ENCODE assay signal across 19 cellular contexts in the genomic region with DNA sequence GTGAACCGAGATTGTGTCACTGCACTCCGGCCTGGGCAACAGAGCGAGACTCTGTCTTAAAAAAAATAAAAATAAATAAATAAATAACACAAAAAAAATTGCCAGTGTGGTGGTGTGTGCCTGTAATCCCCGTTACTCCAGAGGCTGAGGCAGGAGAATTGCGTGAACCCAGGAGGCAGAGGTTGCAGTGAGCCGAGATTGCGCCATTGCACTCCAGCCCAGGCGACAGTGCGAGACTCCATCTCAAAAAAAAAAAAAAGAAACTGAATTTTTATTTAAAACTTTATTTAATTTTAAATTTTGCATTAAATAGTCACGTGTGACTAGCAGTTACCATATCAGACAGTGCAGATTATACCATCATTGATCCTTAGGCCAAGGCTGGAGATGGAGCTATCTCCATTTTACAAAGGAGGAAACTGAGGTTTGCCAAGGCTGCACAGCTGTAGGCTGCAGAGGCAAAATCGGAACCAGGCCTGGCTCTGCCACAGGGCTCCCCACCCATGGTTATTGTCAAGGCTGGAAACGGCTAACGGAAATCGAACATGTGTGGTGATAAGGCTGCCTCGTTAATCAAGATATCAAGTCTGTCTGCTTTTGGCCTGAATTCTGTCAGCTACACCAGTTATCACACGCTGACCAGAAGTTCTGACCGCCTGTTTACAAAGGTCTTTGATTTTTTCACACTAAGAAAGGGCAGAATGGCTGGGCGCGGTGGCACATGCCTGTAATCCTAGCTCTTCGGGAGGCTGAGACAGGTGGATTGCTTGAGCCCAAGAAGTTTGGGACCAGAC. TPM values are rescaled to one million over a fixed set of nuclear protein-coding genes. Genes with fewer than 3 reads are reported as not detected.
DNase-seq lines count a peak whose midpoint lies in the region; ATAC-seq and TF ChIP-seq lines count a peak whose summit lies in the region.
"Had no signal": no experiment of that assay in that cellular context is flagged by ENCODE, and none has a peak within 500 bp of the region (broad histone marks: within the 10 kb centered on the region; RNA-seq: fewer than 3 reads in every experiment).

No MANE protein-coding gene starts in this region.

- ATAC-seq in HG03469 (IDR thresholded peaks at IDR 0.05; ENCODE audit: unreplicated experiment) (no peak), GM21717 (IDR thresholded peaks at IDR 0.05; ENCODE audit: unreplicated experiment) (no peak)
- ATAC-seq: T-cell had no signal

- TF ChIP-seq CTCF in right atrium auricular region (IDR thresholded peaks at IDR 0.05): no peak
- no peak for TF ChIP-seq CTCF in coronary artery (IDR thresholded peaks at IDR 0.05)
- no peak for TF ChIP-seq CTCF in osteoblast (IDR thresholded peaks at IDR 0.05; ENCODE audit: extremely low read depth, low read depth, low read length)
- no peak for TF ChIP-seq CTCF in vagina (IDR thresholded peaks at IDR 0.05)
- no peak for TF ChIP-seq CTCF in brain microvascular endothelial cell (IDR thresholded peaks at IDR 0.05; ENCODE audit: low read depth, low read length, missing control alignments)

- in situ Hi-C loops in brain microvascular endothelial cell (cut with HindIII; ENCODE audit: low pct_ligation_motif_present, low sequenced_read_pairs): no loop called here

- DNase-seq in right atrium auricular region (ENCODE audit: low spot score): no peak
- DNase-seq in cardiac septum (ENCODE audit: low spot score): no peak
- DNase-seq in coronary artery (ENCODE audit: low spot score): no peak
- DNase-seq in osteoblast (ENCODE audit: insufficient read length, low spot score, missing footprints): no peak
- DNase-seq in vagina (ENCODE audit: extremely low spot score in 2 of 2): no peak
- no peak for DNase-seq in brain microvascular endothelial cell
- DNase-seq: activated CD4-positive, alpha-beta T cell treated with anti-CD3 and anti-CD28 coated beads, Interleukin-2, amount 50 U/mL, for 48 hours; activated naive CD4-positive, alpha-beta T cell treated with Interleukin-2 at 50 U/mL for 16 hours; amygdala; effector CD4-positive, alpha-beta T cell; glutamatergic neuron; NCI-H2107; NCI-H510A treated with DMSO at 0.1 percent for 48 hours; SHP77; stimulated activated CD4-positive, alpha-beta T cell treated with anti-CD3 and anti-CD28 coated beads, Interleukin-15, amount 100 ng/mL, for 24 hours; T-cell had no signal

- intact Hi-C loops in cardiac septum (cut with DNase I): no loop called here
- intact Hi-C loops in vagina (cut with DNase I): no loop called here

- no peaks in the 10 kb centered on the region for H3K27me3 ChIP-seq in right atrium auricular region
- no peaks in the 10 kb centered on the region for H3K27me3 ChIP-seq in osteoblast (ENCODE audit: insufficient read depth, low read length)
- no peaks in the 10 kb centered on the region for H3K27me3 ChIP-seq in vagina
- H3K27me3 ChIP-seq in brain microvascular endothelial cell (replicated peaks): no peaks in the 10 kb centered on the region
- H3K27me3 ChIP-seq: BLaER1 treated with 17β-estradiol and CSF1 and Interleukin-3, amounts not matched to agents 10 nM and 100 nM had no signal

- no peak for TF ChIP-seq POLR2A in vagina (IDR thresholded peaks at IDR 0.05)

- H4K20me1 ChIP-seq in osteoblast (ENCODE audit: insufficient read depth, low read length): peaks cover 51% of the 10 kb centered on the region

- peak overlapping the region; percentile 91 to 94 for H3K27ac ChIP-seq in right atrium auricular region
- peak overlapping the region; percentile 96 to 100 for H3K27ac ChIP-seq in coronary artery
- H3K27ac ChIP-seq in osteoblast (ENCODE audit: low read depth, low read length): peak overlapping the region; percentile 18
- H3K27ac ChIP-seq in vagina: peak overlapping the region; percentile 45
- no peak overlapping the region for H3K27ac ChIP-seq in brain microvascular endothelial cell
- H3K27ac ChIP-seq: BLaER1 treated with 17β-estradiol and CSF1 and Interleukin-3, amounts not matched to agents 10 nM and 100 nM had no signal

- H3K4me1 ChIP-seq in right atrium auricular region (peaks cover 0 to 98% of the 10 kb centered on the region in 2 donors), osteoblast (ENCODE audit: insufficient read depth, low read length) (peaks cover 53% of the 10 kb centered on the region), vagina (peaks cover 86% of the 10 kb centered on the region)

- no peak overlapping the region for H3K4me2 ChIP-seq in osteoblast (ENCODE audit: insufficient read depth, low read length)

- H3K36me3 ChIP-seq in right atrium auricular region: peaks cover 21% of the 10 kb centered on the region
- peaks cover 30% of the 10 kb centered on the region for H3K36me3 ChIP-seq in osteoblast (ENCODE audit: insufficient read depth, low read length)
- H3K36me3 ChIP-seq in vagina: no peaks in the 10 kb centered on the region
- H3K36me3 ChIP-seq in brain microvascular endothelial cell (replicated peaks): no peaks in the 10 kb centered on the region

- no peaks in the 10 kb centered on the region for H3K9me3 ChIP-seq in right atrium auricular region
- no peaks in the 10 kb centered on the region for H3K9me3 ChIP-seq in osteoblast (ENCODE audit: low read depth, low read length)
- no peaks in the 10 kb centered on the region for H3K9me3 ChIP-seq in vagina
- H3K9me3 ChIP-seq: BLaER1 treated with 17β-estradiol and CSF1 and Interleukin-3, amounts not matched to agents 10 nM and 100 nM had no signal

- H3K4me3 ChIP-seq in right atrium auricular region (no peak overlapping the region), coronary artery (no peak overlapping the region), osteoblast (ENCODE audit: insufficient read depth, low read length) (no peak overlapping the region), vagina (no peak overlapping the region), brain microvascular endothelial cell (ENCODE audit: low read depth, low read length) (no peak overlapping the region)
- H3K4me3 ChIP-seq: BLaER1 treated with 17β-estradiol and CSF1 and Interleukin-3, amounts not matched to agents 10 nM and 100 nM had no signal

- H2AFZ ChIP-seq in osteoblast (ENCODE audit: low read length): no peak overlapping the region

- H3K79me2 ChIP-seq in osteoblast (ENCODE audit: insufficient read depth, low read length): peaks cover 71% of the 10 kb centered on the region

RNA-seq across cellular contexts. Expression of gene HSPG2, which starts 20.5 kb away (rescaled TPM):
- 100 to 1,000 TPM; 424 to 557 TPM for total RNA-seq in right atrium auricular region
- 506 TPM for total RNA-seq in cardiac septum
- 220 and 265 TPM in 2 replicates for total RNA-seq in osteoblast
- 179 TPM for total RNA-seq in vagina
